Comparison of ENCODE assay signal across 1 cellular context in the genomic region with DNA sequence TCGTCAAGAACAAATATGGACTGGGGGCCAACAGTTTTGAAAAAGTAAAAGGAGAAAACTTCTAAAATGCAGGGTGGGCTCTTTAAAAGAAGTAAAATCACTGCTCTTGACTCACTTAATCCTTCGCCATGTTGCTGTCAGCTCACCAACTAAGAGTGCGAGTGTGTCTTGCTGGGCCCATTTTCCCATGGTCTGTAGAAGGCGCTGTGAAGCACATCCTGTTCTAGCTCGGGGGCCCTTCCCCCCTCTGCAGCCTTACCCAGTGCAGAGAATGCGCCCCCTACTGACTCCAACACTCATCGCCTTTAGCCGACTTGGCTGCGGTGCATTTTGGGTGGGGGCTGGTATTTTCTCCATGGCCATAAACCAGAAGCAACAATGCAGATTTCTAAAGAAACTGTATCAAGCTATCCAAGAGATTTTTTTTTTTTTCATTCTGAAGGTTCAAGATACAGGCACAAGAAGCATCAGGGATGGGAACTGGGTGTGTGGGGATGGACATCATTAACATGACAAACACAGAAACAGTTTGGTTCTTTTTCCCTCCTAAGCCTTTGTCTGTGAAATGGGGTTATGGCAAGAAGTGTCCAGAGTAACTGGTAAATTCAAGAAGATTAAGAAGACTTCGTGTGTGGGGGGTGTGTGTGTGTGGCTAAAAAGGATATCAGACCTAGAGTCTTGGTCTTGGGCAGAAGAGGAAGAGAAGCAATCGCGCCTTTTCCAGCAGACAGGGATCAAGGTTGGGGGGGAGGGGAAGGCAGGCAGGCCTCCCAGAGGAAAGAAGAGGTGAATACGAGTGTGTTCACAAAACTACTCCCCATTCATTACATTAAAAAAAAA.
TF ChIP-seq lines count a peak whose summit lies in the region.

No MANE protein-coding gene starts in this region.

TF ChIP-seq in liver, 16 proteins besides CTCF, POLR2A, EP300 and RAD21 (continued from another document):
- no peak for TF ChIP-seq ZBTB33 (IDR thresholded peaks at IDR 0.05)
